ENCODE assay signal across 29 cellular contexts in genomic region chr11:34036456-34036855, GRCh38.
"Had no signal": no experiment of that assay in that cellular context is flagged by ENCODE, and none has a peak within 500 bp of the region (broad histone marks: within the 10 kb centered on the region; RNA-seq: fewer than 3 reads in every experiment).

No MANE protein-coding gene starts in this region.

- H3K9me3 ChIP-seq: colonic mucosa, gastrocnemius medialis, left ventricle myocardium inferior, neutrophil, ovary, thoracic aorta, uterus had no signal

- DNase-seq: activated CD4-positive, alpha-beta memory T cell treated with anti-CD3 and anti-CD28 coated beads for 36 hours; activated CD4-positive, alpha-beta T cell treated with anti-CD3 and anti-CD28 coated beads, Interleukin-2, amount 10 ng/mL, durations not matched to agents 24 days and 14 days; activated CD4-positive, CD25-positive, alpha-beta regulatory T cell treated with anti-CD3 and anti-CD28 coated beads, Interleukin-2, amount 50 U/mL, for 72 hours; activated CD8-positive, alpha-beta memory T cell treated with anti-CD3 and anti-CD28 coated beads, Interleukin-2, amount 50 U/mL, for 4 hours; activated effector memory CD4-positive, alpha-beta T cell treated with anti-CD3 and anti-CD28 coated beads, Interleukin-2, amount 50 U/mL, for 16 hours; activated naive CD4-positive, alpha-beta T cell treated with anti-CD3 and anti-CD28 coated beads for 36 hours; activated naive CD8-positive, alpha-beta T cell treated with anti-CD3 and anti-CD28 coated beads, Interleukin-2, amount 10 ng/mL, durations not matched to agents 7 days and 5 days; activated T-cell treated with anti-CD3 and anti-CD28 coated beads, Interleukin-2, amount 50 U/mL, for 1 hour; amygdala; colonic mucosa; dorsolateral prefrontal cortex; effector memory CD4-positive, alpha-beta T cell; gastrocnemius medialis; hippocampal formation; kidney glomerular epithelial cell; left ventricle myocardium inferior; naive B cell; nephron progenitor cell; ovary; stimulated activated CD4-positive, alpha-beta T cell treated with anti-CD3 and anti-CD28 coated beads, Interleukin-15, amount 100 ng/mL, for 24 hours; stimulated activated naive CD4-positive, alpha-beta T cell treated with Interleukin-2 at 50 U/mL for 16 hours; T-helper 17 cell; uterus had no signal

- H3K27me3 Mint-ChIP-seq: activated CD4-positive, alpha-beta memory T cell treated with anti-CD3 and anti-CD28 coated beads for 36 hours; central memory CD8-positive, alpha-beta T cell; progenitor cell of endocrine pancreas had no signal

- H3K27me3 ChIP-seq: colonic mucosa, dorsolateral prefrontal cortex, gastrocnemius medialis, neutrophil, ovary, uterus had no signal

- FAIRE-seq: bronchial epithelial cell had no signal

- H3K27ac ChIP-seq: colonic mucosa, dorsolateral prefrontal cortex, gastrocnemius medialis, left ventricle myocardium inferior, neutrophil, ovary, thoracic aorta, uterus had no signal

- H3K4me3 ChIP-seq: colonic mucosa, dorsolateral prefrontal cortex, gastrocnemius medialis, left ventricle myocardium inferior, ovary, thoracic aorta, uterus had no signal

- H3K36me3 ChIP-seq: colonic mucosa, gastrocnemius medialis, left ventricle myocardium inferior, neutrophil, ovary, thoracic aorta, uterus had no signal

- H3K27ac Mint-ChIP-seq: activated CD4-positive, alpha-beta memory T cell treated with anti-CD3 and anti-CD28 coated beads for 36 hours; activated CD4-positive, alpha-beta T cell treated with anti-CD3 and anti-CD28 coated beads, Interleukin-2, amount 10 ng/mL, durations not matched to agents 24 days and 14 days; activated naive CD4-positive, alpha-beta T cell treated with anti-CD3 and anti-CD28 coated beads for 36 hours; activated naive CD8-positive, alpha-beta T cell treated with anti-CD3 and anti-CD28 coated beads, Interleukin-2, amount 10 ng/mL, durations not matched to agents 7 days and 5 days; activated T-helper 1 cell treated with anti-CD3 and anti-CD28 coated beads, Interleukin-12 subunit alpha, Interleukin-12 subunit beta, Interleukin-2, Interleukin-4 antibody, amounts not matched to agents 30 ng/mL and 10 ng/mL and 1 ng/mL, durations not matched to agents 14 hours and 24 hours and 36 hours; naive B cell; nephron progenitor cell; progenitor cell of endocrine pancreas; T-helper 17 cell had no signal

- H3K4me1 ChIP-seq: colonic mucosa, gastrocnemius medialis, left ventricle myocardium inferior, uterus had no signal

- H3K9me3 Mint-ChIP-seq: activated CD4-positive, alpha-beta memory T cell treated with anti-CD3 and anti-CD28 coated beads for 36 hours; activated CD4-positive, alpha-beta T cell treated with anti-CD3 and anti-CD28 coated beads, Interleukin-2, amount 10 ng/mL, durations not matched to agents 24 days and 14 days; activated naive CD4-positive, alpha-beta T cell treated with anti-CD3 and anti-CD28 coated beads for 36 hours; activated naive CD8-positive, alpha-beta T cell treated with anti-CD3 and anti-CD28 coated beads, Interleukin-2, amount 10 ng/mL, durations not matched to agents 7 days and 5 days; activated T-helper 1 cell treated with anti-CD3 and anti-CD28 coated beads, Interleukin-12 subunit alpha, Interleukin-12 subunit beta, Interleukin-2, Interleukin-4 antibody, amounts not matched to agents 30 ng/mL and 10 ng/mL and 1 ng/mL, durations not matched to agents 14 hours and 24 hours and 36 hours; central memory CD8-positive, alpha-beta T cell; nephron progenitor cell had no signal

- H3K4me3 Mint-ChIP-seq: activated CD4-positive, alpha-beta memory T cell treated with anti-CD3 and anti-CD28 coated beads for 36 hours; activated CD4-positive, alpha-beta T cell treated with anti-CD3 and anti-CD28 coated beads, Interleukin-2, amount 10 ng/mL, durations not matched to agents 24 days and 14 days; activated naive CD4-positive, alpha-beta T cell treated with anti-CD3 and anti-CD28 coated beads for 36 hours; activated naive CD8-positive, alpha-beta T cell treated with anti-CD3 and anti-CD28 coated beads, Interleukin-2, amount 10 ng/mL, durations not matched to agents 7 days and 5 days; activated T-helper 1 cell treated with anti-CD3 and anti-CD28 coated beads, Interleukin-12 subunit alpha, Interleukin-12 subunit beta, Interleukin-2, Interleukin-4 antibody, amounts not matched to agents 30 ng/mL and 10 ng/mL and 1 ng/mL, durations not matched to agents 14 hours and 24 hours and 36 hours; central memory CD8-positive, alpha-beta T cell; naive B cell; nephron progenitor cell; T-helper 17 cell had no signal

- H3K36me3 Mint-ChIP-seq: activated CD4-positive, alpha-beta memory T cell treated with anti-CD3 and anti-CD28 coated beads for 36 hours; activated naive CD8-positive, alpha-beta T cell treated with anti-CD3 and anti-CD28 coated beads, Interleukin-2, amount 10 ng/mL, durations not matched to agents 7 days and 5 days; naive B cell had no signal

- H3K4me1 Mint-ChIP-seq: activated CD4-positive, alpha-beta T cell treated with anti-CD3 and anti-CD28 coated beads, Interleukin-2, amount 10 ng/mL, durations not matched to agents 24 days and 14 days; central memory CD8-positive, alpha-beta T cell; naive B cell; nephron progenitor cell; T-helper 17 cell had no signal
